In the genomic region with DNA sequence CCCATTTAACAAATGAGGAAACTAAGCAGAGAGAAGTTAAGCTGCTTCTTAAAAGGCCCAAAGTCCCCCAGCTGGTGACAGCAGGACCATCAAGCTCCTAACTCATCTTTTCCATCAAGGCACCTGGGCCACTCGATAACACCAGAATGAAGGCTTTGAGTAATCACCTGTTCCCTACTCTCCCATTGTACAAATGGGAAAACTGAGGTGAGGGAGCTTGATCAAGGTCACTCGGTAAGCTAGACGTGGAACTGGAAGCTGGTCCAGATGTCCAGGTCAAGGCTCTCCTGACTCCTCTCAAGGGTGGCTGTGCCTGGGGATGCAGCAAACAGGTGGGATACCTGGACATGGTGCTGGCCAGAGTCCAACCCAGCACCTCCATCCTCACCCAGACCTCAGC, we compare ENCODE assay signal across 17 cellular contexts.
A peak's percentile ranks its signal among the peaks of the same experiment; 100 is the strongest.
DNase-seq lines count a peak whose midpoint lies in the region; ATAC-seq, FAIRE-seq and TF ChIP-seq lines count a peak whose summit lies in the region.
"Had no signal": no experiment of that assay in that cellular context is flagged by ENCODE, and none has a peak within 500 bp of the region (broad histone marks: within the 10 kb centered on the region; RNA-seq: fewer than 3 reads in every experiment).

No MANE protein-coding gene starts in this region.

- no peak overlapping the region for H3K23ac ChIP-seq in neuronal stem cell (ENCODE audit: low read depth, low read length, poor library complexity)

- H3K4me2 ChIP-seq in K562 (ENCODE audit: insufficient read depth, low read length): no peak overlapping the region
- H3K4me2 ChIP-seq in neuronal stem cell (ENCODE audit: insufficient read depth, low read length, poor library complexity, severe bottlenecking): no peak overlapping the region
- H3K4me2 ChIP-seq: GM23338 had no signal

- no peaks in the 10 kb centered on the region for H3K36me3 ChIP-seq in WERI-Rb-1
- H3K36me3 ChIP-seq in K562 (ENCODE audit: control insufficient read depth, insufficient read depth, low read length): no peaks in the 10 kb centered on the region
- no peaks in the 10 kb centered on the region for H3K36me3 ChIP-seq in neuronal stem cell (replicated peaks in 1 of 2; ENCODE audit: control insufficient read depth in 2 of 2, insufficient read depth in 2 of 2, low read length in 2 of 2)
- H3K36me3 ChIP-seq in sigmoid colon: no peaks in the 10 kb centered on the region
- no peaks in the 10 kb centered on the region for H3K36me3 ChIP-seq in testis (ENCODE audit: low read depth, missing control alignments)

- no peak for TF ChIP-seq RAD21 in K562 (CRISPR knock-in tag; conservative IDR thresholded peaks at IDR 0.05 in 1 of 2, IDR thresholded peaks at IDR 0.05 in 1 of 2)

- H2AFZ ChIP-seq in K562 (ENCODE audit: low read depth, low read length): no peak overlapping the region
- no peak overlapping the region for H2AFZ ChIP-seq in neuronal stem cell (ENCODE audit: low read length)
- H2AFZ ChIP-seq: GM23338 had no signal

- no peaks in the 10 kb centered on the region for H3K9me1 ChIP-seq in K562 (ENCODE audit: control insufficient read depth, insufficient read depth, low read length)

- no peak overlapping the region for H3K4me3 Mint-ChIP-seq in activated naive CD4-positive, alpha-beta T cell treated with anti-CD3 and anti-CD28 coated beads, Interleukin-2, amount 10 ng/mL, durations not matched to agents 7 days and 5 days
- H3K4me3 Mint-ChIP-seq: CD4-positive, alpha-beta memory T cell; GM23338; H9 had no signal

- H2BK12ac ChIP-seq in neuronal stem cell (ENCODE audit: low read length): no peak overlapping the region

- H3K4ac ChIP-seq in neuronal stem cell (ENCODE audit: low read length): no peak overlapping the region

- peaks cover 11% of the 10 kb centered on the region for H3K27me3 Mint-ChIP-seq in activated naive CD4-positive, alpha-beta T cell treated with anti-CD3 and anti-CD28 coated beads, Interleukin-2, amount 10 ng/mL, durations not matched to agents 7 days and 5 days
- H3K27me3 Mint-ChIP-seq: CD4-positive, alpha-beta memory T cell had no signal

- DNase-seq in WERI-Rb-1 (peak; percentile 21), K562 (ENCODE audit: extremely low read depth in 1 of 4, low spot score in 3 of 4) (no peak), neuronal stem cell (ENCODE audit: low spot score) (no peak), sigmoid colon (peak; percentile 48), testis (no peak)
- no peak for DNase-seq in activated naive CD4-positive, alpha-beta T cell treated with anti-CD3 and anti-CD28 coated beads, Interleukin-2, amount 10 ng/mL, durations not matched to agents 7 days and 5 days
- DNase-seq: C1 segment of cervical spinal cord; Calu3; CD4-positive, alpha-beta memory T cell; COR-L47; DMS153; DND-41; H9 had no signal

- H3K36me3 Mint-ChIP-seq in activated naive CD4-positive, alpha-beta T cell treated with anti-CD3 and anti-CD28 coated beads, Interleukin-2, amount 10 ng/mL, durations not matched to agents 7 days and 5 days: no peaks in the 10 kb centered on the region
- H3K36me3 Mint-ChIP-seq: CD4-positive, alpha-beta memory T cell had no signal

- no peak overlapping the region for H3K9ac ChIP-seq in K562 (ENCODE audit: insufficient read depth in 1 of 2, low read depth in 2 of 2, low read length in 2 of 2)
- H3K9ac ChIP-seq in neuronal stem cell (ENCODE audit: low read depth, low read length, poor library complexity): no peak overlapping the region

- no peak for TF ChIP-seq CTCF in WERI-Rb-1 (IDR thresholded peaks at IDR 0.05; ENCODE audit: low read depth, low read length)
- TF ChIP-seq CTCF in K562 (IDR thresholded peaks at IDR 0.05 in 2 of 3, conservative IDR thresholded peaks at IDR 0.05 in 1 of 3; ENCODE audit: insufficient read depth in 2 of 3, low read depth in 1 of 3, low read length in 3 of 3): no peak
- no peak for TF ChIP-seq CTCF in sigmoid colon (IDR thresholded peaks at IDR 0.05)
- no peak for TF ChIP-seq CTCF in testis (IDR thresholded peaks at IDR 0.05)

- no peaks in the 10 kb centered on the region; the same call in 1 of the 2 replicates for H4K20me1 ChIP-seq in K562 (replicated peaks; ENCODE audit: control insufficient read depth, insufficient read depth, low read length)

- CTCF ChIA-PET in K562 (lab: Yijun Ruan, JAX; ENCODE audit: low intra/inter-chr PET ratio): interaction anchor here (0.5 kb wide), 1 partner anchor 214 kb away, joined by 3 read pairs; no protein-coding TSS in a partner anchor
- CTCF ChIA-PET in activated naive CD4-positive, alpha-beta T cell treated with anti-CD3 and anti-CD28 coated beads, Interleukin-2, amount 10 ng/mL, durations not matched to agents 7 days and 5 days (lab: Charles Lee): interaction anchor here (0.6 to 5.3 kb wide), 10 partner anchors 9 to 412 kb away, joined by 3 to 29 read pairs (median 4); no protein-coding TSS in a partner anchor

- H2BK5ac ChIP-seq in neuronal stem cell (ENCODE audit: low read length): no peak overlapping the region

- no peak overlapping the region for H4K8ac ChIP-seq in neuronal stem cell (ENCODE audit: low read depth, low read length)

- H3K79me1 ChIP-seq in neuronal stem cell (ENCODE audit: low read depth, low read length): no peaks in the 10 kb centered on the region

- no peaks in the 10 kb centered on the region for H3K4me1 ChIP-seq in K562 (replicated peaks in 1 of 2; ENCODE audit: control insufficient read depth in 2 of 2, insufficient read depth in 2 of 2, low read length in 2 of 2)
- peaks cover 0 to 12% of the 10 kb centered on the region in 2 donors for H3K4me1 ChIP-seq in neuronal stem cell (ENCODE audit: control insufficient read depth in 2 of 2, insufficient read depth in 1 of 2, low read depth in 1 of 2, low read length in 2 of 2)
- H3K4me1 ChIP-seq in sigmoid colon: no peaks in the 10 kb centered on the region
- H3K4me1 ChIP-seq in testis: no peaks in the 10 kb centered on the region

- POLR2A ChIA-PET in K562 (lab: Yijun Ruan, JAX): interaction anchor here (0.6 to 0.8 kb wide), 3 partner anchors 13 to 256 kb away, joined by 3 to 4 read pairs (median 4); no protein-coding TSS in a partner anchor

- no peak overlapping the region for H3K14ac ChIP-seq in neuronal stem cell (ENCODE audit: low read length)

- WGBS in K562 (ENCODE audit: insufficient coverage, low coverage, missing lambda C conversion rate): 3% methylated on average over 3 of the region's 3 CpGs
- no CpG with 5 or more reads among the region's 3 CpGs for whole genome bisulfite sequencing in neuronal stem cell (ENCODE audit: extremely low coverage in 2 of 2, insufficient read length in 2 of 2, insufficient replicate concordance in 1 of 2), 2 donors
- WGBS in sigmoid colon, 2 donors: 94 to 95% methylated on average over 3 of the region's 3 CpGs
- WGBS in testis, 2 donors: 84 to 88% methylated on average over 3 of the region's 3 CpGs

- H2BK15ac ChIP-seq in neuronal stem cell (ENCODE audit: low read length): no peak overlapping the region

- H3K9me3 Mint-ChIP-seq in activated naive CD4-positive, alpha-beta T cell treated with anti-CD3 and anti-CD28 coated beads, Interleukin-2, amount 10 ng/mL, durations not matched to agents 7 days and 5 days: no peaks in the 10 kb centered on the region
- H3K9me3 Mint-ChIP-seq: CD4-positive, alpha-beta memory T cell; GM23338; H9 had no signal

- no peaks in the 10 kb centered on the region for H3K79me2 ChIP-seq in K562 (ENCODE audit: control insufficient read depth, insufficient read depth, low read length)

- H4K91ac ChIP-seq in neuronal stem cell (ENCODE audit: low read depth, low read length, poor library complexity): no peak overlapping the region

- H3K9me3 ChIP-seq in WERI-Rb-1 (ENCODE audit: severe bottlenecking) (no peaks in the 10 kb centered on the region), K562 (replicated peaks; ENCODE audit: control insufficient read depth, insufficient read depth, low read depth, low read length) (no peaks in the 10 kb centered on the region), neuronal stem cell (replicated peaks in 1 of 2; ENCODE audit: control insufficient read depth in 2 of 2, insufficient read depth in 1 of 2, low read depth in 1 of 2, low read length in 2 of 2) (no peaks in the 10 kb centered on the region), sigmoid colon (no peaks in the 10 kb centered on the region), testis (no peaks in the 10 kb centered on the region)

- in situ Hi-C loops in K562 (cut with MboI): no loop called here

- H2AK5ac ChIP-seq in neuronal stem cell (ENCODE audit: low read depth, low read length): peak overlapping the region; percentile 46

- H3K27ac ChIP-seq in WERI-Rb-1 (no peak overlapping the region), K562 (ENCODE audit: extremely low read depth, low read depth, low read length) (no peak overlapping the region), neuronal stem cell (replicated peaks; ENCODE audit: low read length) (no peak overlapping the region), sigmoid colon (no peak overlapping the region), testis (no peak overlapping the region)

- H3K27me3 ChIP-seq in WERI-Rb-1 (ENCODE audit: insufficient read depth, low read depth, severe bottlenecking) (no peaks in the 10 kb centered on the region), K562 (ENCODE audit: control insufficient read depth in 2 of 2, insufficient read depth in 2 of 2, low read length in 2 of 2) (peaks cover 4 to 25% of the 10 kb centered on the region in 2 experiments; a peak in 4 of 5 replicates), neuronal stem cell (ENCODE audit: control insufficient read depth in 3 of 3, insufficient read depth in 3 of 3, low read depth in 1 of 3, low read length in 3 of 3) (peaks cover 0 to 14% (median 0%) of the 10 kb centered on the region in 3 experiments), sigmoid colon (no peaks in the 10 kb centered on the region), testis (no peaks in the 10 kb centered on the region)

- BruUV-seq in K562 (replicated peaks; lab: Mats Ljungman, UMichigan): no TSS peak

- intact Hi-C loops in K562 (cut with micrococcal nuclease) (loop anchor here (5.0 to 10.0 kb wide), 2 partner anchors 42 to 205 kb away; no protein-coding TSS in a partner anchor), sigmoid colon (cut with DNase I) (no loop called here), testis (cut with DNase I; ENCODE audit: low total_unique reads) (no loop called here)

- no peak overlapping the region for H3K27ac Mint-ChIP-seq in activated naive CD4-positive, alpha-beta T cell treated with anti-CD3 and anti-CD28 coated beads, Interleukin-2, amount 10 ng/mL, durations not matched to agents 7 days and 5 days
- H3K27ac Mint-ChIP-seq: CD4-positive, alpha-beta memory T cell; GM23338; H9 had no signal

- H2BK120ac ChIP-seq in neuronal stem cell (ENCODE audit: low read depth, low read length): no peak overlapping the region

- no peak for ATAC-seq in K562
- ATAC-seq: GM23338 had no signal

- no peak overlapping the region for H3K18ac ChIP-seq in neuronal stem cell (ENCODE audit: low read length)

- FAIRE-seq in K562 (lab: Jason Lieb, UNC): no peak
- FAIRE-seq: G401.6, GM12892, GM19239 had no signal

- TF ChIP-seq POLR2A in K562 (conservative IDR thresholded peaks at IDR 0.05) (no peak), sigmoid colon (IDR thresholded peaks at IDR 0.05) (no peak), testis (IDR thresholded peaks at IDR 0.05) (no peak)

- H3K4me1 Mint-ChIP-seq in activated naive CD4-positive, alpha-beta T cell treated with anti-CD3 and anti-CD28 coated beads, Interleukin-2, amount 10 ng/mL, durations not matched to agents 7 days and 5 days: peaks cover under 1% of the 10 kb centered on the region
- H3K4me1 Mint-ChIP-seq: GM23338 had no signal

- no peak for TF ChIP-seq EP300 in K562 (IDR thresholded peaks at IDR 0.05; ENCODE audit: low read length)
- no peak for TF ChIP-seq EP300 in sigmoid colon (IDR thresholded peaks at IDR 0.05)

- H3K4me3 ChIP-seq in WERI-Rb-1 (ENCODE audit: low read depth, low read length) (no peak overlapping the region), K562 (no peak overlapping the region), neuronal stem cell (ENCODE audit: low read length in 2 of 2) (no peak overlapping the region), sigmoid colon (no peak overlapping the region), testis (no peak overlapping the region)
- H3K4me3 ChIP-seq: GM23338 had no signal

Comparison
In these comparisons a context has a peak if more than half of its experiments do, and no peak if none do; other contexts are left out.
1. DNase-seq: peak in WERI-Rb-1 (single experiment) and sigmoid colon (single experiment); none in K562 (0 of 4), neuronal stem cell (single experiment), testis (single experiment) and activated naive CD4-positive, alpha-beta T cell treated with anti-CD3 and anti-CD28 coated beads, Interleukin-2, amount 10 ng/mL, durations not matched to agents 7 days and 5 days (single experiment).